Comparison of ENCODE assay signal across 18 cellular contexts in the genomic region with DNA sequence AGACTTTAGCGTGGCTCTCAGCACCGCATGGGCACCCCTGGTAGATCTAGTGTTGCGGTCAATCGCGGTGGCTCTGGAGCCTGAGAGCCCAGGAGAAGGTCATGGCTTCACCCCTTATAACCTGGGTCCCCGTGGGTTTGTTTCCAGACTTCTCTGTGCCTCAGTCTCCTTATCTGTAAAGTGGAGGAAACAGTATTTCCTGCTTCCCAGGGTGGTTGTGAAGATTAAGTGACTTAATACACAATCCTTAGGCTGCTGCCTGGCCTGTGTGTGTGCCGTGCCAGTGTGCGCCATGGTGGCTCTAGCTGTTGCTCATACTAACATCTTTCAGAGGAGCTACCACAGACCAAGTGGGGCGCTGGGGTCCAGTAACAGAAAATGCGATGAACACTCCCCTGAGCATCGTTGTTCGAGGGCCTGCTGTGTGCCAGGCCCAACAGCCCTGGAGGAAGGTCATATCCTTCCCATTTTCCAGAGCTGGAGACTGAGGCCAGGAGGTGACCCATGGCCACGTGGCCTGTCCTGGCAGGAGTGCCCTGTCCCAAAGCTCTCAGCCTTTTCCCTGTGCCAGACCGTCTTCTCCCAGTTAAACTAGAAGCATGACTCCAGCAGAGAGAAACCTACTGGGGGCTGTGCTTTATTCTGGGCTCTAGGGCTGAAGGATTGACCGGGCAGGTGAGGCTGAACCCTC.
DNase-seq lines count a peak whose midpoint lies in the region; ATAC-seq and TF ChIP-seq lines count a peak whose summit lies in the region.
"Had no signal": no experiment of that assay in that cellular context is flagged by ENCODE, and none has a peak within 500 bp of the region (broad histone marks: within the 10 kb centered on the region; RNA-seq: fewer than 3 reads in every experiment).

No MANE protein-coding gene starts in this region.

- H3K79me2 ChIP-seq in mammary epithelial cell (ENCODE audit: insufficient read depth, low read length), result peaks cover 91% of the 10 kb centered on the region

- intact Hi-C loops in MCF 10A (cut with micrococcal nuclease) (no loop called here), mammary epithelial cell (cut with micrococcal nuclease) (no loop called here)

- no peak for TF ChIP-seq EP300 in upper lobe of left lung (IDR thresholded peaks at IDR 0.05)

- H3K9me3 Mint-ChIP-seq in MCF 10A (ENCODE audit: unreplicated experiment), result peaks cover 7% of the 10 kb centered on the region
- H3K9me3 Mint-ChIP-seq: neural crest cell had no signal

- no peak overlapping the region for H3K9ac ChIP-seq in mammary epithelial cell (ENCODE audit: insufficient read depth, low read length)
- H3K9ac ChIP-seq in mesenchymal stem cell (ENCODE audit: low read length), result no peak overlapping the region
- H3K9ac ChIP-seq: GM23248 had no signal

- no peak for TF ChIP-seq CTCF in MCF 10A (IDR thresholded peaks at IDR 0.05; ENCODE audit: unreplicated experiment)
- no peak for TF ChIP-seq CTCF in mammary epithelial cell (conservative IDR thresholded peaks at IDR 0.05 in 1 of 2, IDR thresholded peaks at IDR 0.05 in 1 of 2; ENCODE audit: extremely low read depth in 1 of 2, insufficient read depth in 1 of 2, low read depth in 1 of 2, low read length in 2 of 2)
- no peak for TF ChIP-seq CTCF in upper lobe of left lung (IDR thresholded peaks at IDR 0.05)

- POLR2A ChIA-PET in MCF 10A (lab: Yijun Ruan, JAX), result interaction anchor here (1.5 kb wide), 1 partner anchor 10 kb away, joined by 4 read pairs; no protein-coding TSS in a partner anchor

- H3K4ac ChIP-seq in mesenchymal stem cell (ENCODE audit: low read depth in 1 of 2, low read length in 2 of 2), result peak overlapping the region in 1 of 2 experiments; percentile 73

- no peak overlapping the region for H3K14ac ChIP-seq in mesenchymal stem cell (ENCODE audit: low read length in 2 of 2)

- CTCF ChIA-PET in MCF 10A (lab: Yijun Ruan, JAX), result no interaction called here
- CTCF ChIA-PET in mammary epithelial cell (lab: Charles Lee; ENCODE audit: low non-redundant PET), result no interaction called here

- no peak overlapping the region for H3K23ac ChIP-seq in mesenchymal stem cell (ENCODE audit: low read length in 2 of 2)

- no peak overlapping the region for H2BK5ac ChIP-seq in mesenchymal stem cell (ENCODE audit: low read depth, low read length, poor library complexity, severe bottlenecking)

- H2BK15ac ChIP-seq in mesenchymal stem cell (ENCODE audit: low read depth, poor library complexity, severe bottlenecking), result peak overlapping the region; percentile 62

- H3K4me3 Mint-ChIP-seq in MCF 10A (ENCODE audit: unreplicated experiment), result no peak overlapping the region
- H3K4me3 Mint-ChIP-seq: neural crest cell, type B pancreatic cell had no signal

- peak overlapping the region; percentile 96 for H2AK5ac ChIP-seq in mesenchymal stem cell (ENCODE audit: low read length, severe bottlenecking)

- H2BK12ac ChIP-seq in mesenchymal stem cell (ENCODE audit: low read length in 2 of 2), result peak overlapping the region; percentile 73 to 93

- H3K79me1 ChIP-seq in mesenchymal stem cell (replicated peaks; ENCODE audit: low read length, poor library complexity, severe bottlenecking), result peaks cover 55% of the 10 kb centered on the region

- ATAC-seq in upper lobe of left lung (ENCODE audit: low FRiP score in 2 of 2), result no peak
- ATAC-seq: sciatic nerve had no signal

- no peak overlapping the region for H3K4me3 ChIP-seq in mammary epithelial cell (replicated peaks in 1 of 3; ENCODE audit: insufficient read depth in 1 of 3, low read depth in 2 of 3, low read length in 3 of 3)
- H3K4me3 ChIP-seq in mesenchymal stem cell (ENCODE audit: insufficient read depth in 1 of 2, low read depth in 1 of 2, low read length in 2 of 2), result no peak overlapping the region
- no peak overlapping the region for H3K4me3 ChIP-seq in upper lobe of left lung
- H3K4me3 ChIP-seq: GM23248, hepatocyte had no signal

- H3K27ac Mint-ChIP-seq in MCF 10A (ENCODE audit: low read depth, unreplicated experiment), result peak overlapping the region; percentile 18
- H3K27ac Mint-ChIP-seq: type B pancreatic cell had no signal

- in situ Hi-C loops in mammary epithelial cell (cut with MboI; ENCODE audit: low sequenced_read_pairs in 2 of 2), result no loop called here

- H3K4me2 ChIP-seq in mammary epithelial cell (ENCODE audit: insufficient read depth, low read depth, low read length) (no peak overlapping the region), mesenchymal stem cell (ENCODE audit: low read length, poor library complexity, severe bottlenecking) (no peak overlapping the region)
- H3K4me2 ChIP-seq: hepatocyte had no signal

- peaks cover 10% of the 10 kb centered on the region for H3K36me3 Mint-ChIP-seq in MCF 10A (ENCODE audit: insufficient read depth, unreplicated experiment)

- DNase-seq in MCF 10A (ENCODE audit: unreplicated experiment) (no peak), mammary epithelial cell (no peak), dermis blood vessel endothelial cell (peak; percentile 55), mesenchymal stem cell (no peak), upper lobe of left lung (no peak), UCSD-AML1 (lab: John Stamatoyannopoulos, UW; ENCODE audit: unreplicated experiment) (no peak), SKM-1 treated with dmso at 0.1 percent for 144 hours (lab: John Stamatoyannopoulos, UW; ENCODE audit: unreplicated experiment) (no peak)
- DNase-seq in stimulated activated CD4-positive, alpha-beta T cell treated with anti-CD3 and anti-CD28 coated beads, Interleukin-2, amount 100 ng/mL, for 48 hours, result no peak
- DNase-seq: cortex of kidney; GM23248; left colon; NCI-H187 treated with DMSO at 0.1 percent for 48 hours; stimulated activated CD4-positive, alpha-beta T cell treated with anti-CD3 and anti-CD28 coated beads, Interleukin-4, amount 100 ng/mL, for 24 hours had no signal

- H3K27me3 ChIP-seq in mammary epithelial cell (ENCODE audit: insufficient read depth, low read length) (no peaks in the 10 kb centered on the region), mesenchymal stem cell (ENCODE audit: control insufficient read depth in 1 of 2, insufficient read depth in 1 of 2, low read length in 2 of 2) (no peaks in the 10 kb centered on the region), upper lobe of left lung (no peaks in the 10 kb centered on the region)
- H3K27me3 ChIP-seq: hepatocyte had no signal

- H4K91ac ChIP-seq in mesenchymal stem cell (ENCODE audit: low read length), result peak overlapping the region; percentile 70

- H3K4me1 ChIP-seq in mammary epithelial cell (ENCODE audit: insufficient read depth, low read length) (peaks cover 34% of the 10 kb centered on the region), mesenchymal stem cell (ENCODE audit: control insufficient read depth, insufficient read depth, low read depth, low read length) (peaks cover 25% of the 10 kb centered on the region), upper lobe of left lung (peaks cover 37 to 59% (median 43%) of the 10 kb centered on the region in 4 donors)

- peak overlapping the region; percentile 34 to 93 for H3K18ac ChIP-seq in mesenchymal stem cell (ENCODE audit: low read depth in 1 of 2, low read length in 2 of 2)

- H2AFZ ChIP-seq in mammary epithelial cell (ENCODE audit: low read depth, low read length), result no peak overlapping the region
- no peak overlapping the region for H2AFZ ChIP-seq in mesenchymal stem cell (ENCODE audit: low read depth, low read length)
- H2AFZ ChIP-seq: GM23248, hepatocyte had no signal

- no peak for TF ChIP-seq POLR2A in upper lobe of left lung (IDR thresholded peaks at IDR 0.05)

- peak overlapping the region; percentile 77 for H2BK120ac ChIP-seq in mesenchymal stem cell (ENCODE audit: low read depth, low read length)

- H3K36me3 ChIP-seq in mammary epithelial cell (ENCODE audit: insufficient read depth, low read length) (peaks cover 2% of the 10 kb centered on the region), mesenchymal stem cell (ENCODE audit: control insufficient read depth in 1 of 2, insufficient read depth in 2 of 2, low read depth in 1 of 2, low read length in 2 of 2) (peaks cover 0 to 25% of the 10 kb centered on the region in 2 experiments), upper lobe of left lung (no peaks in the 10 kb centered on the region)

- H4K8ac ChIP-seq in mesenchymal stem cell (ENCODE audit: low read length), result peak overlapping the region; percentile 5

- dilution Hi-C loops in mammary epithelial cell (cut with HindIII; ENCODE audit: low sequenced_read_pairs), result no loop called here

- no TSS peak for BruUV-seq in MCF 10A (replicated peaks; lab: Mats Ljungman, UMichigan)
- BruUV-seq in mammary epithelial cell (replicated peaks; lab: Mats Ljungman, UMichigan), result no TSS peak

- no peaks in the 10 kb centered on the region for H3K9me3 ChIP-seq in mammary epithelial cell (replicated peaks; ENCODE audit: insufficient read depth, low read length)
- H3K9me3 ChIP-seq in mesenchymal stem cell (ENCODE audit: control insufficient read depth, low read length), result no peaks in the 10 kb centered on the region
- no peaks in the 10 kb centered on the region for H3K9me3 ChIP-seq in upper lobe of left lung

- WGBS in mammary epithelial cell (ENCODE audit: low coverage, missing lambda C conversion rate), result 95% methylated on average over 11 of the region's 15 CpGs
- WGBS in mesenchymal stem cell, result 98% methylated on average over 14 of the region's 15 CpGs
- WGBS in upper lobe of left lung, 2 donors, result 87 to 93% methylated on average over 8 to 15 of the region's 15 CpGs

- H3K27ac ChIP-seq in mammary epithelial cell (ENCODE audit: insufficient read depth, low read depth, low read length) (no peak overlapping the region), mesenchymal stem cell (ENCODE audit: low read length, poor library complexity, severe bottlenecking) (no peak overlapping the region), upper lobe of left lung (peak overlapping the region; percentile 17 to 87 (median 74))
- H3K27ac ChIP-seq: GM23248, hepatocyte, VCaP had no signal

- no peaks in the 10 kb centered on the region for H4K20me1 ChIP-seq in mammary epithelial cell (ENCODE audit: insufficient read depth, low read length)

- H3K27me3 Mint-ChIP-seq in MCF 10A (ENCODE audit: insufficient read depth, unreplicated experiment), result no peaks in the 10 kb centered on the region
- H3K27me3 Mint-ChIP-seq: type B pancreatic cell had no signal

- H3K4me1 Mint-ChIP-seq in MCF 10A (ENCODE audit: insufficient read depth, unreplicated experiment), result peaks cover 9% of the 10 kb centered on the region

Comparison
In these comparisons a context has a peak if more than half of its experiments do, and no peak if none do; other contexts are left out.
1. H3K27ac ChIP-seq: peak in upper lobe of left lung (4 of 4); none in mammary epithelial cell (single experiment) and mesenchymal stem cell (single experiment).